In the genomic region with DNA sequence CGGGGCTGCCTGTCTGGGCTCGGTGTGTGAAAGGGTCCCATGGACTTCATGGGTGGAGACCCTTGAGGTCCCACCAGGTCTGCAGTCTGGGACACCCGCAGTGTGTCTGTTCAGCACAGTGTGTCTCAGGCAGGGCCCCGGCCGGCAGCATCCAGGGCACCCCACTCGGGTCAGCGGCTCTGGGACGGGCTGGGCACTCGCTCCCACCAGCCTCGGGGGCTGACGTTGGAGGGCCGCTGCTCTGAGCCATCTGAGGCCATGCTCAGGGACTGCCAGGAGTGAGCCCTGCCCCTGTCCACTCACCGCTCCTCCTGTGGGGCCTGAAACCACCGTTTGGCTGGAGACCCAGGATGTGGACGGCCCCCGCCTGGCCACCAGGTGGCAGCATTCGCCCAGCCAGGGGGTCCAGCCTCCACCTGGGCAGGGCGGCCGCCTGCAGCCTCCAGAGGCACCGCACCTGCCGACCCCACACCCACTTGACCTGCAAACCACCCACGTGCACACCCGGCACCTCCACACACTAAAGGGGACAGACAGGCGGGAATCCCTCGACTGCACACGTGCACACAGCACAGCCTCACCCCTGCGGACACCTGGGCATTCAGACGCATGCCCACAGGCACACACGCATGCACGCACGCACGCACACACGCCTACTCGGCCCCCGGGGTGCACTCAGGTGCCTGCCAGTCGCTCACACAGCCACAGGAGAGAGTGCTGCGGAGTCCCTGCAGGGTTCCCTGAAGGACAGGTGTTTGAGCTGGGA, we compare ENCODE assay signal across 1 cellular context.
TF ChIP-seq lines count a peak whose summit lies in the region.

No MANE protein-coding gene starts in this region.

TF ChIP-seq in HepG2, 621 proteins besides CTCF, POLR2A, EP300 and RAD21 (continued from another document and continues in another):
- TF ChIP-seq, protein P1, sequence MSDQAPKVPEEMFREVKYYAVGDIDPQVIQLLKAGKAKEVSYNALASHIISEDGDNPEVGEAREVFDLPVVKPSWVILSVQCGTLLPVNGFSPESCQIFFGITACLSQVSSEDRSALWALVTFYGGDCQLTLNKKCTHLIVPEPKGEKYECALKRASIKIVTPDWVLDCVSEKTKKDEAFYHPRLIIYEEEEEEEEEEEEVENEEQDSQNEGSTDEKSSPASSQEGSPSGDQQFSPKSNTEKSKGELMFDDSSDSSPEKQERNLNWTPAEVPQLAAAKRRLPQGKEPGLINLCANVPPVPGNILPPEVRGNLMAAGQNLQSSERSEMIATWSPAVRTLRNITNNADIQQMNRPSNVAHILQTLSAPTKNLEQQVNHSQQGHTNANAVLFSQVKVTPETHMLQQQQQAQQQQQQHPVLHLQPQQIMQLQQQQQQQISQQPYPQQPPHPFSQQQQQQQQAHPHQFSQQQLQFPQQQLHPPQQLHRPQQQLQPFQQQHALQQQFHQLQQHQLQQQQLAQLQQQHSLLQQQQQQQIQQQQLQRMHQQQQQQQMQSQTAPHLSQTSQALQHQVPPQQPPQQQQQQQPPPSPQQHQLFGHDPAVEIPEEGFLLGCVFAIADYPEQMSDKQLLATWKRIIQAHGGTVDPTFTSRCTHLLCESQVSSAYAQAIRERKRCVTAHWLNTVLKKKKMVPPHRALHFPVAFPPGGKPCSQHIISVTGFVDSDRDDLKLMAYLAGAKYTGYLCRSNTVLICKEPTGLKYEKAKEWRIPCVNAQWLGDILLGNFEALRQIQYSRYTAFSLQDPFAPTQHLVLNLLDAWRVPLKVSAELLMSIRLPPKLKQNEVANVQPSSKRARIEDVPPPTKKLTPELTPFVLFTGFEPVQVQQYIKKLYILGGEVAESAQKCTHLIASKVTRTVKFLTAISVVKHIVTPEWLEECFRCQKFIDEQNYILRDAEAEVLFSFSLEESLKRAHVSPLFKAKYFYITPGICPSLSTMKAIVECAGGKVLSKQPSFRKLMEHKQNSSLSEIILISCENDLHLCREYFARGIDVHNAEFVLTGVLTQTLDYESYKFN (CRISPR knock-in tag; conservative IDR thresholded peaks at IDR 0.05): no peak
- TF ChIP-seq SIX1 (CRISPR knock-in tag; IDR thresholded peaks at IDR 0.05; ENCODE audit: borderline replicate concordance) (no peak), ZNF3 (CRISPR knock-in tag; IDR thresholded peaks at IDR 0.05) (no peak), HIVEP1 (CRISPR knock-in tag; IDR thresholded peaks at IDR 0.05) (peak; percentile 78), ZNF510 (CRISPR knock-in tag; IDR thresholded peaks at IDR 0.05; ENCODE audit: low read depth) (no peak), CENPX (CRISPR knock-in tag; IDR thresholded peaks at IDR 0.05) (no peak), HNRNPLL (IDR thresholded peaks at IDR 0.05; ENCODE audit: low read depth, low read length, poor library complexity, severe bottlenecking) (peak; percentile 40), ZNF781 (CRISPR knock-in tag; IDR thresholded peaks at IDR 0.05; ENCODE audit: borderline replicate concordance, not compliant biosample characterization) (no peak), SMAD3 (CRISPR knock-in tag; IDR thresholded peaks at IDR 0.05) (peak; percentile 43; the same call in 1 of the 2 replicates), ATRX (CRISPR knock-in tag; IDR thresholded peaks at IDR 0.05; ENCODE audit: borderline replicate concordance) (no peak), ZNF160 (CRISPR knock-in tag; IDR thresholded peaks at IDR 0.05) (0 out of 2 replicates have a peak, but pooled peaks have one; percentile 11), NFYC (CRISPR knock-in tag; IDR thresholded peaks at IDR 0.05) (no peak), ZNF543 (CRISPR knock-in tag; IDR thresholded peaks at IDR 0.05) (0 out of 2 replicates have a peak, but pooled peaks have one; percentile 18), SMAD9 (CRISPR knock-in tag; IDR thresholded peaks at IDR 0.05) (no peak), SRSF9 (IDR thresholded peaks at IDR 0.05; ENCODE audit: borderline replicate concordance, insufficient read depth, low read depth, low read length, poor library complexity, severe bottlenecking) (no peak), DR1 (CRISPR knock-in tag; IDR thresholded peaks at IDR 0.05) (peak; percentile 56; the same call in 1 of the 2 replicates), ZNF441 (CRISPR knock-in tag; IDR thresholded peaks at IDR 0.05; ENCODE audit: borderline replicate concordance) (no peak), ZNF564 (CRISPR knock-in tag; IDR thresholded peaks at IDR 0.05) (no peak), ZNF460 (CRISPR knock-in tag; IDR thresholded peaks at IDR 0.05; ENCODE audit: borderline replicate concordance) (no peak), SRSF1 (optimal IDR thresholded peaks at IDR 0.05; ENCODE audit: low read depth, low read length) (peak; percentile 3), ZNF383 (CRISPR knock-in tag; IDR thresholded peaks at IDR 0.05; ENCODE audit: borderline replicate concordance) (no peak), ZNF607 (CRISPR knock-in tag; IDR thresholded peaks at IDR 0.05; ENCODE audit: borderline replicate concordance) (no peak), ZNF619 (CRISPR knock-in tag; IDR thresholded peaks at IDR 0.05) (peak; percentile 82), SP2 (CRISPR knock-in tag; IDR thresholded peaks at IDR 0.05) (no peak), ZNF501 (CRISPR knock-in tag; IDR thresholded peaks at IDR 0.05) (peak; percentile 87), GATAD1 (CRISPR knock-in tag; IDR thresholded peaks at IDR 0.05) (peak; percentile 67)
- TF ChIP-seq, protein P2, sequence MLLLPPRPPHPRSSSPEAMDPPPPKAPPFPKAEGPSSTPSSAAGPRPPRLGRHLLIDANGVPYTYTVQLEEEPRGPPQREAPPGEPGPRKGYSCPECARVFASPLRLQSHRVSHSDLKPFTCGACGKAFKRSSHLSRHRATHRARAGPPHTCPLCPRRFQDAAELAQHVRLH (CRISPR knock-in tag; IDR thresholded peaks at IDR 0.05; ENCODE audit: borderline replicate concordance, low read depth): no peak; the same call in 1 of the 2 replicates
- TF ChIP-seq, protein P3, sequence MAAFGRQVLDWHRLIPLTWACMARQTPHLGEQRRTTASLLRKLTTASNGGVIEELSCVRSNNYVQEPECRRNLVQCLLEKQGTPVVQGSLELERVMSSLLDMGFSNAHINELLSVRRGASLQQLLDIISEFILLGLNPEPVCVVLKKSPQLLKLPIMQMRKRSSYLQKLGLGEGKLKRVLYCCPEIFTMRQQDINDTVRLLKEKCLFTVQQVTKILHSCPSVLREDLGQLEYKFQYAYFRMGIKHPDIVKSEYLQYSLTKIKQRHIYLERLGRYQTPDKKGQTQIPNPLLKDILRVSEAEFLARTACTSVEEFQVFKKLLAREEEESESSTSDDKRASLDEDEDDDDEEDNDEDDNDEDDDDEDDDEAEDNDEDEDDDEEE (CRISPR knock-in tag; IDR thresholded peaks at IDR 0.05): peak; percentile 88; the same call in 1 of the 2 replicates
- TF ChIP-seq, protein P4, sequence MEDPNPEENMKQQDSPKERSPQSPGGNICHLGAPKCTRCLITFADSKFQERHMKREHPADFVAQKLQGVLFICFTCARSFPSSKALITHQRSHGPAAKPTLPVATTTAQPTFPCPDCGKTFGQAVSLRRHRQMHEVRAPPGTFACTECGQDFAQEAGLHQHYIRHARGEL (CRISPR knock-in tag; IDR thresholded peaks at IDR 0.05): peak; percentile 83; the same call in 1 of the 2 replicates
- TF ChIP-seq, protein P5, sequence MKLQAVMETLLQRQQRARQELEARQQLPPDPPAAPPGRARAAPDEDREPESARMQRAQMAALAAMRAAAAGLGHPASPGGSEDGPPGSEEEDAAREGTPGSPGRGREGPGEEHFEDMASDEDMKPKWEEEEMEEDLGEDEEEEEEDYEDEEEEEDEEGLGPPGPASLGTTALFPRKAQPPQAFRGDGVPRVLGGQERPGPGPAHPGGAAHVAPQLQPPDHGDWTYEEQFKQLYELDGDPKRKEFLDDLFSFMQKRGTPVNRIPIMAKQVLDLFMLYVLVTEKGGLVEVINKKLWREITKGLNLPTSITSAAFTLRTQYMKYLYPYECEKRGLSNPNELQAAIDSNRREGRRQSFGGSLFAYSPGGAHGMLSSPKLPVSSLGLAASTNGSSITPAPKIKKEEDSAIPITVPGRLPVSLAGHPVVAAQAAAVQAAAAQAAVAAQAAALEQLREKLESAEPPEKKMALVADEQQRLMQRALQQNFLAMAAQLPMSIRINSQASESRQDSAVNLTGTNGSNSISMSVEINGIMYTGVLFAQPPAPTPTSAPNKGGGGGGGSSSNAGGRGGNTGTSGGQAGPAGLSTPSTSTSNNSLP (IDR thresholded peaks at IDR 0.05; ENCODE audit: low read depth, low read length): no peak
- TF ChIP-seq, protein P6, sequence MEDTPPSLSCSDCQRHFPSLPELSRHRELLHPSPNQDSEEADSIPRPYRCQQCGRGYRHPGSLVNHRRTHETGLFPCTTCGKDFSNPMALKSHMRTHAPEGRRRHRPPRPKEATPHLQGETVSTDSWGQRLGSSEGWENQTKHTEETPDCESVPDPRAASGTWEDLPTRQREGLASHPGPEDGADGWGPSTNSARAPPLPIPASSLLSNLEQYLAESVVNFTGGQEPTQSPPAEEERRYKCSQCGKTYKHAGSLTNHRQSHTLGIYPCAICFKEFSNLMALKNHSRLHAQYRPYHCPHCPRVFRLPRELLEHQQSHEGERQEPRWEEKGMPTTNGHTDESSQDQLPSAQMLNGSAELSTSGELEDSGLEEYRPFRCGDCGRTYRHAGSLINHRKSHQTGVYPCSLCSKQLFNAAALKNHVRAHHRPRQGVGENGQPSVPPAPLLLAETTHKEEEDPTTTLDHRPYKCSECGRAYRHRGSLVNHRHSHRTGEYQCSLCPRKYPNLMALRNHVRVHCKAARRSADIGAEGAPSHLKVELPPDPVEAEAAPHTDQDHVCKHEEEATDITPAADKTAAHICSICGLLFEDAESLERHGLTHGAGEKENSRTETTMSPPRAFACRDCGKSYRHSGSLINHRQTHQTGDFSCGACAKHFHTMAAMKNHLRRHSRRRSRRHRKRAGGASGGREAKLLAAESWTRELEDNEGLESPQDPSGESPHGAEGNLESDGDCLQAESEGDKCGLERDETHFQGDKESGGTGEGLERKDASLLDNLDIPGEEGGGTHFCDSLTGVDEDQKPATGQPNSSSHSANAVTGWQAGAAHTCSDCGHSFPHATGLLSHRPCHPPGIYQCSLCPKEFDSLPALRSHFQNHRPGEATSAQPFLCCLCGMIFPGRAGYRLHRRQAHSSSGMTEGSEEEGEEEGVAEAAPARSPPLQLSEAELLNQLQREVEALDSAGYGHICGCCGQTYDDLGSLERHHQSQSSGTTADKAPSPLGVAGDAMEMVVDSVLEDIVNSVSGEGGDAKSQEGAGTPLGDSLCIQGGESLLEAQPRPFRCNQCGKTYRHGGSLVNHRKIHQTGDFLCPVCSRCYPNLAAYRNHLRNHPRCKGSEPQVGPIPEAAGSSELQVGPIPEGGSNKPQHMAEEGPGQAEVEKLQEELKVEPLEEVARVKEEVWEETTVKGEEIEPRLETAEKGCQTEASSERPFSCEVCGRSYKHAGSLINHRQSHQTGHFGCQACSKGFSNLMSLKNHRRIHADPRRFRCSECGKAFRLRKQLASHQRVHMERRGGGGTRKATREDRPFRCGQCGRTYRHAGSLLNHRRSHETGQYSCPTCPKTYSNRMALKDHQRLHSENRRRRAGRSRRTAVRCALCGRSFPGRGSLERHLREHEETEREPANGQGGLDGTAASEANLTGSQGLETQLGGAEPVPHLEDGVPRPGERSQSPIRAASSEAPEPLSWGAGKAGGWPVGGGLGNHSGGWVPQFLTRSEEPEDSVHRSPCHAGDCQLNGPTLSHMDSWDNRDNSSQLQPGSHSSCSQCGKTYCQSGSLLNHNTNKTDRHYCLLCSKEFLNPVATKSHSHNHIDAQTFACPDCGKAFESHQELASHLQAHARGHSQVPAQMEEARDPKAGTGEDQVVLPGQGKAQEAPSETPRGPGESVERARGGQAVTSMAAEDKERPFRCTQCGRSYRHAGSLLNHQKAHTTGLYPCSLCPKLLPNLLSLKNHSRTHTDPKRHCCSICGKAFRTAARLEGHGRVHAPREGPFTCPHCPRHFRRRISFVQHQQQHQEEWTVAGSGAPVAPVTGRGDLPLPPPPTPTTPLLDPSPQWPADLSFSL (CRISPR knock-in tag; IDR thresholded peaks at IDR 0.05): no peak
- TF ChIP-seq, protein P7, sequence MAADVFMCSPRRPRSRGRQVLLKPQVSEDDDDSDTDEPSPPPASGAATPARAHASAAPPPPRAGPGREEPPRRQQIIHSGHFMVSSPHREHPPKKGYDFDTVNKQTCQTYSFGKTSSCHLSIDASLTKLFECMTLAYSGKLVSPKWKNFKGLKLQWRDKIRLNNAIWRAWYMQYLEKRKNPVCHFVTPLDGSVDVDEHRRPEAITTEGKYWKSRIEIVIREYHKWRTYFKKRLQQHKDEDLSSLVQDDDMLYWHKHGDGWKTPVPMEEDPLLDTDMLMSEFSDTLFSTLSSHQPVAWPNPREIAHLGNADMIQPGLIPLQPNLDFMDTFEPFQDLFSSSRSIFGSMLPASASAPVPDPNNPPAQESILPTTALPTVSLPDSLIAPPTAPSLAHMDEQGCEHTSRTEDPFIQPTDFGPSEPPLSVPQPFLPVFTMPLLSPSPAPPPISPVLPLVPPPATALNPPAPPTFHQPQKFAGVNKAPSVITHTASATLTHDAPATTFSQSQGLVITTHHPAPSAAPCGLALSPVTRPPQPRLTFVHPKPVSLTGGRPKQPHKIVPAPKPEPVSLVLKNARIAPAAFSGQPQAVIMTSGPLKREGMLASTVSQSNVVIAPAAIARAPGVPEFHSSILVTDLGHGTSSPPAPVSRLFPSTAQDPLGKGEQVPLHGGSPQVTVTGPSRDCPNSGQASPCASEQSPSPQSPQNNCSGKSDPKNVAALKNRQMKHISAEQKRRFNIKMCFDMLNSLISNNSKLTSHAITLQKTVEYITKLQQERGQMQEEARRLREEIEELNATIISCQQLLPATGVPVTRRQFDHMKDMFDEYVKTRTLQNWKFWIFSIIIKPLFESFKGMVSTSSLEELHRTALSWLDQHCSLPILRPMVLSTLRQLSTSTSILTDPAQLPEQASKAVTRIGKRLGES (CRISPR knock-in tag; IDR thresholded peaks at IDR 0.05; ENCODE audit: borderline replicate concordance): no peak
- TF ChIP-seq, protein P8, sequence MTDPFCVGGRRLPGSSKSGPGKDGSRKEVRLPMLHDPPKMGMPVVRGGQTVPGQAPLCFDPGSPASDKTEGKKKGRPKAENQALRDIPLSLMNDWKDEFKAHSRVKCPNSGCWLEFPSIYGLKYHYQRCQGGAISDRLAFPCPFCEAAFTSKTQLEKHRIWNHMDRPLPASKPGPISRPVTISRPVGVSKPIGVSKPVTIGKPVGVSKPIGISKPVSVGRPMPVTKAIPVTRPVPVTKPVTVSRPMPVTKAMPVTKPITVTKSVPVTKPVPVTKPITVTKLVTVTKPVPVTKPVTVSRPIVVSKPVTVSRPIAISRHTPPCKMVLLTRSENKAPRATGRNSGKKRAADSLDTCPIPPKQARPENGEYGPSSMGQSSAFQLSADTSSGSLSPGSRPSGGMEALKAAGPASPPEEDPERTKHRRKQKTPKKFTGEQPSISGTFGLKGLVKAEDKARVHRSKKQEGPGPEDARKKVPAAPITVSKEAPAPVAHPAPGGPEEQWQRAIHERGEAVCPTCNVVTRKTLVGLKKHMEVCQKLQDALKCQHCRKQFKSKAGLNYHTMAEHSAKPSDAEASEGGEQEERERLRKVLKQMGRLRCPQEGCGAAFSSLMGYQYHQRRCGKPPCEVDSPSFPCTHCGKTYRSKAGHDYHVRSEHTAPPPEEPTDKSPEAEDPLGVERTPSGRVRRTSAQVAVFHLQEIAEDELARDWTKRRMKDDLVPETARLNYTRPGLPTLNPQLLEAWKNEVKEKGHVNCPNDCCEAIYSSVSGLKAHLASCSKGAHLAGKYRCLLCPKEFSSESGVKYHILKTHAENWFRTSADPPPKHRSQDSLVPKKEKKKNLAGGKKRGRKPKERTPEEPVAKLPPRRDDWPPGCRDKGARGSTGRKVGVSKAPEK (CRISPR knock-in tag; IDR thresholded peaks at IDR 0.05; ENCODE audit: borderline replicate concordance): no peak
